Comparison of ENCODE assay signal across 16 cellular contexts in the genomic region with DNA sequence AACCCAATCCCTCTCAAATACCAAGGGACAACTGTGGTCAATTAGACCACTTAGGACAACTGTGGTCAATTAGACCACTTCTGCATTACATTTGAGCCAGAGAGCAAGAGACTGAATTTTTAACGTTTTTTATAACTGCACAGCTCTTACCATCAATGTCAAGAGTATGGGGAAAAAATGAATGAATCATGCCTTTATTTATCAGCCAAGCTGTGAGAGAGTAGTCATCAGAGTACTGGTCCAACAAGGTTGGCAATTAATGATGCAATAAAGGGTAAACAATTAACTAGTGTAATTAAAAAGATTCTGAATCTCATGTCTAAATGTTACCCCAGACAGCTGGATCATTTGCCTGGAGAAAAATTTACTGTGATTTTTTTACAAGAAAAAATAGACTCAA.
"Had no signal": no experiment of that assay in that cellular context is flagged by ENCODE, and none has a peak within 500 bp of the region (broad histone marks: within the 10 kb centered on the region; RNA-seq: fewer than 3 reads in every experiment).

No MANE protein-coding gene starts in this region.

- DNase-seq: activated CD4-positive, alpha-beta T cell treated with anti-CD3 and anti-CD28 coated beads, Interleukin-2, amount 50 U/mL, for 4 hours; activated effector memory CD4-positive, alpha-beta T cell treated with Interleukin-2 at 50 U/mL for 16 hours; activated T-cell treated with anti-CD3 and anti-CD28 coated beads, Interleukin-2, amount 50 U/mL, for 1 hour; amniotic stem cell; ovary; stimulated activated CD4-positive, alpha-beta T cell treated with anti-CD3 and anti-CD28 coated beads, Interleukin-4, amount 100 ng/mL, for 24 hours; stimulated activated naive CD8-positive, alpha-beta T cell treated with anti-CD3 and anti-CD28 coated beads, Interleukin-15, amount 100 ng/mL, for 72 hours; testis; upper lobe of right lung had no signal

- FAIRE-seq: frontal cortex, keratinocyte had no signal

- H3K27ac ChIP-seq: cardiac muscle cell, neural progenitor cell, ovary, testis, upper lobe of right lung had no signal

- H3K36me3 Mint-ChIP-seq: activated naive CD4-positive, alpha-beta T cell treated with anti-CD3 and anti-CD28 coated beads, Interleukin-2, amount 50 U/mL, for 24 hours; neural progenitor cell had no signal

- H3K27me3 Mint-ChIP-seq: stimulated activated naive CD8-positive, alpha-beta T cell treated with anti-CD3 and anti-CD28 coated beads, Interleukin-15, amount 100 ng/mL, for 72 hours had no signal

- H3K27me3 ChIP-seq: cardiac muscle cell, neural progenitor cell, ovary, testis, upper lobe of right lung had no signal

- ATAC-seq: activated CD4-positive, CD25-positive, alpha-beta regulatory T cell treated with anti-CD3 and anti-CD28 coated beads, Interleukin-2, amount 50 U/mL, for 24 hours; stimulated activated naive CD8-positive, alpha-beta T cell treated with anti-CD3 and anti-CD28 coated beads, Interleukin-15, amount 100 ng/mL, for 72 hours; upper lobe of right lung had no signal

- H3K4me3 ChIP-seq: cardiac muscle cell, neural progenitor cell, ovary, testis, upper lobe of right lung had no signal

- H3K4me3 Mint-ChIP-seq: activated naive CD4-positive, alpha-beta T cell treated with anti-CD3 and anti-CD28 coated beads, Interleukin-2, amount 50 U/mL, for 24 hours; neural progenitor cell; stimulated activated naive CD8-positive, alpha-beta T cell treated with anti-CD3 and anti-CD28 coated beads, Interleukin-15, amount 100 ng/mL, for 72 hours; T-helper 2 cell treated with Interferon-gamma antibody and Interleukin-4, amounts not matched to agents 5 μg/mL and 100 μg/mL, for 36 hours had no signal

- H3K27ac Mint-ChIP-seq: activated naive CD4-positive, alpha-beta T cell treated with anti-CD3 and anti-CD28 coated beads, Interleukin-2, amount 50 U/mL, for 24 hours; neural progenitor cell; stimulated activated naive CD8-positive, alpha-beta T cell treated with anti-CD3 and anti-CD28 coated beads, Interleukin-15, amount 100 ng/mL, for 72 hours; T-helper 2 cell treated with Interferon-gamma antibody and Interleukin-4, amounts not matched to agents 5 μg/mL and 100 μg/mL, for 36 hours had no signal

- H3K9ac ChIP-seq: neural progenitor cell had no signal

- H3K4me1 Mint-ChIP-seq: activated naive CD4-positive, alpha-beta T cell treated with anti-CD3 and anti-CD28 coated beads, Interleukin-2, amount 50 U/mL, for 24 hours; stimulated activated naive CD8-positive, alpha-beta T cell treated with anti-CD3 and anti-CD28 coated beads, Interleukin-15, amount 100 ng/mL, for 72 hours had no signal

- H3K36me3 ChIP-seq: cardiac muscle cell, neural progenitor cell, ovary, upper lobe of right lung had no signal

- H2AFZ ChIP-seq: neural progenitor cell had no signal

- H3K4me2 ChIP-seq: neural progenitor cell had no signal

- H3K9me3 Mint-ChIP-seq: neural progenitor cell had no signal

- H3K9me3 ChIP-seq: ovary, testis, upper lobe of right lung had no signal

- H3K4me1 ChIP-seq: testis, upper lobe of right lung had no signal
